ENCODE assay signal across 9 cellular contexts in the genomic region with DNA sequence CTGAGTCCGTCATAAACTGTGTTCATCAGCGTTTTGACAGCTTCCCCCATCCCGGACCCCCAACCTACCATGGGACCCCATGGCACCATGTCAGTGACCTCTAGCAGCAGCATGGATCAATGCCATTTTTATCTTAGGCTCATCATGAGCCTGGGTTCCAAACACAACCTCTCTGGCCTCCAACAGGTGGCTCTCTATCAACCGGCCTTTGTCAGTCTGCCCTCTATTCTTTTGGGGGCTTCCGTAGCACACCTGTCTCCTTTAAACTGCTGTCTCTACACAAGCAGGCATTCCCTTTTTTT. TPM values are rescaled to one million over a fixed set of nuclear protein-coding genes. Genes with fewer than 3 reads are reported as not detected.
DNase-seq lines count a peak whose midpoint lies in the region; ATAC-seq and TF ChIP-seq lines count a peak whose summit lies in the region.
"Had no signal": no experiment of that assay in that cellular context is flagged by ENCODE, and none has a peak within 500 bp of the region (broad histone marks: within the 10 kb centered on the region; RNA-seq: fewer than 3 reads in every experiment).

No MANE protein-coding gene starts in this region.

- CTCF ChIA-PET in activated CD4-positive, alpha-beta T cell treated with anti-CD3 and anti-CD28 coated beads for 36 hours (lab: Charles Lee), result interaction anchor here (0.6 to 0.8 kb wide), 2 partner anchors 74 to 390 kb away, joined by 3 to 5 read pairs; no protein-coding TSS in a partner anchor

- no peaks in the 10 kb centered on the region for H3K36me3 ChIP-seq in SK-N-MC (ENCODE audit: insufficient read depth, low read length)
- no peaks in the 10 kb centered on the region for H3K36me3 ChIP-seq in esophagus squamous epithelium
- no peaks in the 10 kb centered on the region for H3K36me3 ChIP-seq in psoas muscle (ENCODE audit: insufficient read depth in 1 of 2, low read depth in 1 of 2)
- H3K36me3 ChIP-seq: pancreas had no signal

- DNase-seq in activated CD4-positive, alpha-beta T cell treated with anti-CD3 and anti-CD28 coated beads for 36 hours, result no peak
- no peak for DNase-seq in activated CD4-positive, alpha-beta T cell treated with anti-CD3 and anti-CD28 coated beads, Interleukin-2, amount 50 U/mL, for 1 hour
- DNase-seq in SK-N-MC (ENCODE audit: low read depth, low spot score) (no peak), esophagus squamous epithelium (lab: John Stamatoyannopoulos, UW) (no peak), psoas muscle (no peak), foreskin keratinocyte (no peak)
- no peak for DNase-seq in stimulated activated CD4-positive, alpha-beta T cell treated with anti-CD3 and anti-CD28 coated beads, Interleukin-4, amount 100 ng/mL, for 1 hour

- no peak for ATAC-seq in activated CD4-positive, alpha-beta T cell treated with anti-CD3 and anti-CD28 coated beads for 36 hours
- ATAC-seq in psoas muscle (no peak), foreskin keratinocyte (no peak), GM18511 (IDR thresholded peaks at IDR 0.05; ENCODE audit: unreplicated experiment) (no peak)

- H3K9me3 ChIP-seq in SK-N-MC (ENCODE audit: low read depth, low read length) (no peaks in the 10 kb centered on the region), esophagus squamous epithelium (no peaks in the 10 kb centered on the region), psoas muscle (no peaks in the 10 kb centered on the region)
- H3K9me3 ChIP-seq: pancreas had no signal

- TF ChIP-seq POLR2A in esophagus squamous epithelium (IDR thresholded peaks at IDR 0.05), result no peak

- no peaks in the 10 kb centered on the region for H3K36me3 Mint-ChIP-seq in activated CD4-positive, alpha-beta T cell treated with anti-CD3 and anti-CD28 coated beads for 36 hours (ENCODE audit: low read depth)

- peak overlapping the region; percentile 59 for H3K4me3 Mint-ChIP-seq in activated CD4-positive, alpha-beta T cell treated with anti-CD3 and anti-CD28 coated beads for 36 hours

- intact Hi-C loops in activated CD4-positive, alpha-beta T cell treated with anti-CD3 and anti-CD28 coated beads for 36 hours (cut with DNase I, micrococcal nuclease), result no loop called here
- intact Hi-C loops in esophagus squamous epithelium (cut with DNase I) (no loop called here), psoas muscle (cut with DNase I) (no loop called here)

- H3K4me3 ChIP-seq in SK-N-MC, result peak overlapping the region; percentile 73; the same call in 1 of the 2 replicates
- H3K4me3 ChIP-seq in esophagus squamous epithelium, result peak overlapping the region in 3 of 4 donors; percentile 61 to 81 (median 76)
- H3K4me3 ChIP-seq in psoas muscle, result peak overlapping the region; percentile 80

- POLR2A ChIA-PET in activated CD4-positive, alpha-beta T cell treated with anti-CD3 and anti-CD28 coated beads for 36 hours (lab: Charles Lee), result no interaction called here

- peaks cover 10% of the 10 kb centered on the region for H3K4me1 Mint-ChIP-seq in activated CD4-positive, alpha-beta T cell treated with anti-CD3 and anti-CD28 coated beads for 36 hours

- H3K9me3 Mint-ChIP-seq in activated CD4-positive, alpha-beta T cell treated with anti-CD3 and anti-CD28 coated beads for 36 hours (ENCODE audit: low read depth), result no peaks in the 10 kb centered on the region

- peaks cover 0 to 30% (median 0%) of the 10 kb centered on the region in 4 donors for H3K27me3 ChIP-seq in esophagus squamous epithelium
- H3K27me3 ChIP-seq in psoas muscle (ENCODE audit: insufficient read depth in 3 of 3, low read length in 2 of 3), result no peaks in the 10 kb centered on the region
- peaks cover 69% of the 10 kb centered on the region for H3K27me3 ChIP-seq in foreskin keratinocyte
- H3K27me3 ChIP-seq: pancreas had no signal

- TF ChIP-seq CTCF in esophagus squamous epithelium (IDR thresholded peaks at IDR 0.05) (no peak), psoas muscle (IDR thresholded peaks at IDR 0.05) (no peak), foreskin keratinocyte (conservative IDR thresholded peaks at IDR 0.05) (no peak)

- H3K27ac Mint-ChIP-seq in activated CD4-positive, alpha-beta T cell treated with anti-CD3 and anti-CD28 coated beads for 36 hours, result no peak overlapping the region

- no peak overlapping the region for H3K9ac ChIP-seq in SK-N-MC (ENCODE audit: insufficient read length)

- WGBS in esophagus squamous epithelium, 2 donors, result 77 to 91% methylated on average over 3 to 5 of the region's 5 CpGs
- 55 to 80% (median 68%) methylated on average over 5 of the region's 5 CpGs for WGBS in psoas muscle, 3 donors

- peaks cover 41% of the 10 kb centered on the region for H3K27me3 Mint-ChIP-seq in activated CD4-positive, alpha-beta T cell treated with anti-CD3 and anti-CD28 coated beads for 36 hours

- H3K4me1 ChIP-seq in esophagus squamous epithelium (peaks cover 0 to 14% (median 0%) of the 10 kb centered on the region in 3 donors), psoas muscle (no peaks in the 10 kb centered on the region), foreskin keratinocyte (no peaks in the 10 kb centered on the region)
- H3K4me1 ChIP-seq: pancreas had no signal

- H3K27ac ChIP-seq in SK-N-MC, result no peak overlapping the region
- no peak overlapping the region for H3K27ac ChIP-seq in esophagus squamous epithelium
- H3K27ac ChIP-seq in psoas muscle, result no peak overlapping the region
- no peak overlapping the region for H3K27ac ChIP-seq in foreskin keratinocyte
- H3K27ac ChIP-seq: pancreas had no signal

RNA-seq across cellular contexts. Expression of gene TMEM150C, which starts 0.7 kb away (rescaled TPM):
- total RNA-seq in activated CD4-positive, alpha-beta T cell treated with anti-CD3 and anti-CD28 coated beads for 36 hours, result not detected
- total RNA-seq in esophagus squamous epithelium, result 1 to 10 TPM; 1.1 to 3.8 (median 2.8) TPM
- total RNA-seq in psoas muscle, result 1 to 10 TPM; 2.6 to 4.6 (median 4.0) TPM
- 1 to 10 TPM; 3.2 to 5.8 (median 3.6) TPM for polyA plus RNA-seq in psoas muscle
- 0.14 TPM in 2 replicates for total RNA-seq in foreskin keratinocyte
- 0.04 and 0.07 TPM in 2 replicates for polyA plus RNA-seq in foreskin keratinocyte
